In the genomic region with DNA sequence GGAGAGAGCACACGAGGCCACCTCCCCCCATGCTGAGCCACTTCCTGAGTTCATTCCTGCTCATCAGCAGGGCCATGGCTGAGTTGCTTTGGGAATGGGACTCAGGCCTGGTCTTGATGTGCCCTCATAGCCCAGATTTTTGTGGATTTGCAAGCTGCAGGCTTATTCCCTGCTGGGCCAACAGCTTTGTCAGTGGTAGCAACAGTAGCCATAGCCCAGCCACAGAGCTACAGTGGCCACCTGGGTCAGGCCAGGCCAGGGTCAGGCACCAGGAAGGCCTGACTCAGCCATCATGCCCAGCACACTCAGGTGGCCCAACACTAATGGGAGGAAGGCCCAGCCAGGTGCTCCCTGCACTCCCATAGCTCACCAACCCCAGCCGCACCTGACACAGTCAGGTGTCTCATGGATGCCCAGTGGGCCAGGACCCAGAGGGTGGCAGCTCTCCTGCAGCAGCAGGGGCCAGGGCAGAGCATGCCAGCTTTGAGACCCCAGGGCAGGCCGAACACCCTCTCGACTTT, we compare ENCODE assay signal across 1 cellular context.
TF ChIP-seq lines count a peak whose summit lies in the region.

No MANE protein-coding gene starts in this region.

TF ChIP-seq in WTC11, 78 proteins besides CTCF, POLR2A, EP300 and RAD21 (continued from another document):
- TF ChIP-seq, protein P1, sequence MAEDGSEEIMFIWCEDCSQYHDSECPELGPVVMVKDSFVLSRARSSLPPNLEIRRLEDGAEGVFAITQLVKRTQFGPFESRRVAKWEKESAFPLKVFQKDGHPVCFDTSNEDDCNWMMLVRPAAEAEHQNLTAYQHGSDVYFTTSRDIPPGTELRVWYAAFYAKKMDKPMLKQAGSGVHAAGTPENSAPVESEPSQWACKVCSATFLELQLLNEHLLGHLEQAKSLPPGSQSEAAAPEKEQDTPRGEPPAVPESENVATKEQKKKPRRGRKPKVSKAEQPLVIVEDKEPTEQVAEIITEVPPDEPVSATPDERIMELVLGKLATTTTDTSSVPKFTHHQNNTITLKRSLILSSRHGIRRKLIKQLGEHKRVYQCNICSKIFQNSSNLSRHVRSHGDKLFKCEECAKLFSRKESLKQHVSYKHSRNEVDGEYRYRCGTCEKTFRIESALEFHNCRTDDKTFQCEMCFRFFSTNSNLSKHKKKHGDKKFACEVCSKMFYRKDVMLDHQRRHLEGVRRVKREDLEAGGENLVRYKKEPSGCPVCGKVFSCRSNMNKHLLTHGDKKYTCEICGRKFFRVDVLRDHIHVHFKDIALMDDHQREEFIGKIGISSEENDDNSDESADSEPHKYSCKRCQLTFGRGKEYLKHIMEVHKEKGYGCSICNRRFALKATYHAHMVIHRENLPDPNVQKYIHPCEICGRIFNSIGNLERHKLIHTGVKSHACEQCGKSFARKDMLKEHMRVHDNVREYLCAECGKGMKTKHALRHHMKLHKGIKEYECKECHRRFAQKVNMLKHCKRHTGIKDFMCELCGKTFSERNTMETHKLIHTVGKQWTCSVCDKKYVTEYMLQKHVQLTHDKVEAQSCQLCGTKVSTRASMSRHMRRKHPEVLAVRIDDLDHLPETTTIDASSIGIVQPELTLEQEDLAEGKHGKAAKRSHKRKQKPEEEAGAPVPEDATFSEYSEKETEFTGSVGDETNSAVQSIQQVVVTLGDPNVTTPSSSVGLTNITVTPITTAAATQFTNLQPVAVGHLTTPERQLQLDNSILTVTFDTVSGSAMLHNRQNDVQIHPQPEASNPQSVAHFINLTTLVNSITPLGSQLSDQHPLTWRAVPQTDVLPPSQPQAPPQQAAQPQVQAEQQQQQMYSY (CRISPR knock-in tag; IDR thresholded peaks at IDR 0.05), result no peak; the same call in 1 of the 2 replicates
- TF ChIP-seq, protein P2, sequence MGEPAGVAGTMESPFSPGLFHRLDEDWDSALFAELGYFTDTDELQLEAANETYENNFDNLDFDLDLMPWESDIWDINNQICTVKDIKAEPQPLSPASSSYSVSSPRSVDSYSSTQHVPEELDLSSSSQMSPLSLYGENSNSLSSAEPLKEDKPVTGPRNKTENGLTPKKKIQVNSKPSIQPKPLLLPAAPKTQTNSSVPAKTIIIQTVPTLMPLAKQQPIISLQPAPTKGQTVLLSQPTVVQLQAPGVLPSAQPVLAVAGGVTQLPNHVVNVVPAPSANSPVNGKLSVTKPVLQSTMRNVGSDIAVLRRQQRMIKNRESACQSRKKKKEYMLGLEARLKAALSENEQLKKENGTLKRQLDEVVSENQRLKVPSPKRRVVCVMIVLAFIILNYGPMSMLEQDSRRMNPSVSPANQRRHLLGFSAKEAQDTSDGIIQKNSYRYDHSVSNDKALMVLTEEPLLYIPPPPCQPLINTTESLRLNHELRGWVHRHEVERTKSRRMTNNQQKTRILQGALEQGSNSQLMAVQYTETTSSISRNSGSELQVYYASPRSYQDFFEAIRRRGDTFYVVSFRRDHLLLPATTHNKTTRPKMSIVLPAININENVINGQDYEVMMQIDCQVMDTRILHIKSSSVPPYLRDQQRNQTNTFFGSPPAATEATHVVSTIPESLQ (CRISPR knock-in tag; IDR thresholded peaks at IDR 0.05), result no peak
- TF ChIP-seq NFATC4 (CRISPR knock-in tag; IDR thresholded peaks at IDR 0.05) (no peak), GABPB1 (CRISPR knock-in tag; IDR thresholded peaks at IDR 0.05) (no peak), IRF2 (CRISPR knock-in tag; IDR thresholded peaks at IDR 0.05; ENCODE audit: borderline replicate concordance, low read depth) (no peak), TCF7 (CRISPR knock-in tag; IDR thresholded peaks at IDR 0.05; ENCODE audit: low read depth) (no peak), FOXK1 (CRISPR knock-in tag; IDR thresholded peaks at IDR 0.05) (no peak), CBFB (CRISPR knock-in tag; IDR thresholded peaks at IDR 0.05; ENCODE audit: low read depth) (no peak)
- TF ChIP-seq, protein P3, sequence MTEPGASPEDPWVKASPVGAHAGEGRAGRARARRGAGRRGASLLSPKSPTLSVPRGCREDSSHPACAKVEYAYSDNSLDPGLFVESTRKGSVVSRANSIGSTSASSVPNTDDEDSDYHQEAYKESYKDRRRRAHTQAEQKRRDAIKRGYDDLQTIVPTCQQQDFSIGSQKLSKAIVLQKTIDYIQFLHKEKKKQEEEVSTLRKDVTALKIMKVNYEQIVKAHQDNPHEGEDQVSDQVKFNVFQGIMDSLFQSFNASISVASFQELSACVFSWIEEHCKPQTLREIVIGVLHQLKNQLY (CRISPR knock-in tag; IDR thresholded peaks at IDR 0.05), result no peak
- TF ChIP-seq, protein P4, sequence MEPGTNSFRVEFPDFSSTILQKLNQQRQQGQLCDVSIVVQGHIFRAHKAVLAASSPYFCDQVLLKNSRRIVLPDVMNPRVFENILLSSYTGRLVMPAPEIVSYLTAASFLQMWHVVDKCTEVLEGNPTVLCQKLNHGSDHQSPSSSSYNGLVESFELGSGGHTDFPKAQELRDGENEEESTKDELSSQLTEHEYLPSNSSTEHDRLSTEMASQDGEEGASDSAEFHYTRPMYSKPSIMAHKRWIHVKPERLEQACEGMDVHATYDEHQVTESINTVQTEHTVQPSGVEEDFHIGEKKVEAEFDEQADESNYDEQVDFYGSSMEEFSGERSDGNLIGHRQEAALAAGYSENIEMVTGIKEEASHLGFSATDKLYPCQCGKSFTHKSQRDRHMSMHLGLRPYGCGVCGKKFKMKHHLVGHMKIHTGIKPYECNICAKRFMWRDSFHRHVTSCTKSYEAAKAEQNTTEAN (CRISPR knock-in tag; IDR thresholded peaks at IDR 0.05), result no peak
